8 cellular contexts compared by ENCODE assay signal in the genomic region with DNA sequence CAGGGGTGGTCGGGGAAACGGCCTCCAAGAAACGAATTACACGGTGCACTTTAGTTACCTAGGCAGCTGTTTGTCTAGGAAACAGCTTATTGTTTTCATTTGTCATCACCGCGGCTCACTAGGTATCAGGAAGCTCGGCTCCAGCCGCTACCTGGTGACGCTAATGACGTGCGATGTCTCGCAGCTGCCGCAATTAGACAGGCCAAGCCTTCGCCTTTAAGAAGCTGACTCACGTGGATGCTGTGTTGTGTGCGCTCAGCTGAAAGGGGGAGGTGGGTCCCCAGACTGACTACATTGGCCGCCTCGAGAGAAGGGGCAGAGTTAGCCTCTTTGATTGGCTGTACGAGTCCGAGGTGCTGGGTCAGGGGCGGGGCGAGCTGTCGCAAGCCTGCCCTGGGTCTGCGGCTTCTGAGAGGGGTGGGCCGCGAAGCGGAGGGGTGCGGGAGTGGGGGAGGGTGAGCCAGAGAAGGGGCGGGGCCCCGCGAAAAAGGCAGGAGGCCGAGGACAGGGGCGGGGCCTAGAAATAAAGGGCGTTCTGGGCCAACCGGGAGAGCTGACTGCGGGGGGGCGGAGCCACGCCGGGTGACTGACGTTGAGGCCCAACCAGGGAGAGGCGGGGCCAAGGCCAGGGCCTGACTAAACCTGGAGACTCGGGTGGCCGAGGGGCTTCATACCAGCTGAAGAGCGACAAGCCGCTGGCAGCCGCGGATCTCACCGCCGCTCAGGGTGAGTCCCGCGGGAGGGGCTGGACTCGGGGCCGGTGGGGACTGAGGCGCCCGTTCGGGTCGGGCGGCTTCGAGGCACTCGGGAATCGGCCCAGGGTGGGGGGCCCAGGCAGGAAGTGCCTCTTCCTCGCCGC. TPM values are rescaled to one million over a fixed set of nuclear protein-coding genes. Genes with fewer than 3 reads are reported as not detected.
DNase-seq lines count a peak whose midpoint lies in the region; ATAC-seq and TF ChIP-seq lines count a peak whose summit lies in the region.

YPEL5 (plus strand) TSS at position 671 of the 859 bp plus-strand sequence. CDS start 9,645 bp downstream, outside the sequence.

- H3K4me3 ChIP-seq in CD8-positive, alpha-beta memory T cell (ENCODE audit: low read length) = peak within 1 kb of the TSS; percentile 71
- peak within 1 kb of the TSS; percentile 82 for H3K4me3 ChIP-seq in lower lobe of right lung

- H3K36me3 ChIP-seq in CD8-positive, alpha-beta memory T cell (ENCODE audit: insufficient read depth, low read length) = no peaks in the 10 kb centered on the region
- peaks cover under 1% of the 10 kb centered on the region for H3K36me3 ChIP-seq in lower lobe of right lung

- H3K4me1 ChIP-seq in CD8-positive, alpha-beta memory T cell (ENCODE audit: insufficient read depth, low read length) = peaks cover 51% of the 10 kb centered on the region
- peaks cover 43% of the 10 kb centered on the region for H3K4me1 ChIP-seq in lower lobe of right lung

- POLR2A ChIA-PET in CD8-positive, alpha-beta memory T cell (lab: Charles Lee) = interaction anchor here (0.6 to 4.2 kb wide), 12 partner anchors 16 to 1276 kb away, joined by 3 to 83 read pairs (median 4); partner anchors contain the start of genes LBH, LCLAT1 and TRMT61B

- no peak for TF ChIP-seq CTCF in lower lobe of right lung (IDR thresholded peaks at IDR 0.05)

- peaks cover 0 to 7% of the 10 kb centered on the region in 2 donors for H3K27me3 Mint-ChIP-seq in CD8-positive, alpha-beta memory T cell

- peaks cover 45 to 56% (median 50%) of the 10 kb centered on the region in 3 donors for H3K4me1 Mint-ChIP-seq in CD8-positive, alpha-beta memory T cell

- H3K36me3 Mint-ChIP-seq in CD8-positive, alpha-beta memory T cell = peaks cover 0 to 39% (median 9%) of the 10 kb centered on the region in 3 donors

- peak within 1 kb of the TSS; percentile 98 to 100 (median 99) for H3K27ac Mint-ChIP-seq in CD8-positive, alpha-beta memory T cell

- DNase-seq in CD8-positive, alpha-beta memory T cell = peak; percentile 99 to 100 (median 99)
- DNase-seq in HS-5 (ENCODE audit: low read depth) (peak; percentile 89), lower lobe of right lung (peak; percentile 99)
- peak; percentile 96 for DNase-seq in NK-92 treated with Interleukin-12 subunit alpha and Interleukin-12 subunit beta, amount 100 ng/mL, for 24 hours (lab: John Stamatoyannopoulos, UW)
- DNase-seq in activated CD8-positive, alpha-beta memory T cell treated with anti-CD3 and anti-CD28 coated beads for 24 hours = peak; percentile 99
- peak; percentile 99 for DNase-seq in effector CD4-positive, alpha-beta T cell
- DNase-seq in stimulated activated CD4-positive, alpha-beta T cell treated with anti-CD3 and anti-CD28 coated beads, TNF-alpha, amount 100 ng/mL, for 24 hours (ENCODE audit: low read depth in 3 of 3) = peak; percentile 96 to 99 (median 98)

- ATAC-seq in GM19468 (IDR thresholded peaks at IDR 0.05; ENCODE audit: extremely low read depth, unreplicated experiment) = peak; percentile 92
- peak; percentile 97 to 98 for ATAC-seq in lower lobe of right lung

- H3K4me3 Mint-ChIP-seq in CD8-positive, alpha-beta memory T cell = peak within 1 kb of the TSS; percentile 86 to 94 (median 90)

- H3K9me3 Mint-ChIP-seq in CD8-positive, alpha-beta memory T cell = peaks cover 0 to 5% (median 0%) of the 10 kb centered on the region in 5 donors

- peak within 1 kb of the TSS; percentile 100 for H3K27ac ChIP-seq in CD8-positive, alpha-beta memory T cell (ENCODE audit: low read depth, low read length)
- H3K27ac ChIP-seq in lower lobe of right lung = peak within 1 kb of the TSS; percentile 99

- intact Hi-C loops in lower lobe of right lung (cut with DNase I) = no loop called here

- CTCF ChIA-PET in CD8-positive, alpha-beta memory T cell (lab: Charles Lee) = interaction anchor here (0.7 to 6.5 kb wide), 15 partner anchors 9 to 567 kb away, joined by 3 to 67 read pairs (median 5); partner anchors contain the start of gene LBH

- H3K9me3 ChIP-seq in CD8-positive, alpha-beta memory T cell (ENCODE audit: low read length) = no peaks in the 10 kb centered on the region
- no peaks in the 10 kb centered on the region for H3K9me3 ChIP-seq in lower lobe of right lung

- H3K27me3 ChIP-seq in CD8-positive, alpha-beta memory T cell (ENCODE audit: insufficient read depth, low read length, poor library complexity, severe bottlenecking) = no peaks in the 10 kb centered on the region
- no peaks in the 10 kb centered on the region for H3K27me3 ChIP-seq in lower lobe of right lung (ENCODE audit: low read depth)

RNA-seq across cellular contexts. Expression of gene YPEL5, which starts in this region (rescaled TPM):
- total RNA-seq in CD8-positive, alpha-beta memory T cell = 10 to 100 TPM; 35.7 to 38.3 TPM
- polyA plus RNA-seq in CD8-positive, alpha-beta memory T cell = 119 TPM
- total RNA-seq in lower lobe of right lung = 98.0 TPM

Comparison
In these comparisons a context has a peak if more than half of its experiments do, and no peak if none do; other contexts are left out.
1. Peak in every context shown above with its lines: DNase-seq, ATAC-seq, H3K4me3 ChIP-seq and H3K27ac ChIP-seq.